Comparison of ENCODE assay signal across 21 cellular contexts in the genomic region with DNA sequence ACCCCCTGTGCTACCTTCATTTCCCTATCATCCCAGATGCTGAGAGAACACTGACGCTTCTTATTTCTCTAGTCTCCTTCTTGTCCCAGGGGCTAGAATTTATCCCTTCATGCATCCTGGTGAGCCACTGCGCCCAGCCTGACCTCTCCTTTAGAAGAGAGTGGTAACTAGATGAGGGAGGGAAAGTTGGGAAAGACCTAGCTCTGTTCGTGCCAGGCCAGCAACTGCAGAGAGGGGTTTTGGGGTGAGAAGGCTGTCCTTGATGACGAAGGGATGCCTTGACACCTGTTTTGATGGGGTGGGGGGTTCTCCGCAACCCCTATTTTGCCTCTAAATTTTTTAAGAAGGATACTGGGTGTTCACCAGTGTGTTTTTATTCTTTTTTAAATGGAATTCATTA. TPM values are rescaled to one million over a fixed set of nuclear protein-coding genes. Genes with fewer than 3 reads are reported as not detected.
DNase-seq lines count a peak whose midpoint lies in the region; ATAC-seq and TF ChIP-seq lines count a peak whose summit lies in the region.
"Had no signal": no experiment of that assay in that cellular context is flagged by ENCODE, and none has a peak within 500 bp of the region (broad histone marks: within the 10 kb centered on the region; RNA-seq: fewer than 3 reads in every experiment).

No MANE protein-coding gene starts in this region.

- H3K27ac Mint-ChIP-seq in GM23338 (no peak overlapping the region), neural progenitor cell (no peak overlapping the region), Caco-2 (ENCODE audit: unreplicated experiment) (no peak overlapping the region)
- no peak overlapping the region for H3K27ac Mint-ChIP-seq in activated T-helper 1 cell treated with anti-CD3 and anti-CD28 coated beads, Interleukin-12 subunit alpha, Interleukin-12 subunit beta, Interleukin-2, Interleukin-4 antibody, amounts not matched to agents 30 ng/mL and 10 ng/mL and 1 ng/mL, durations not matched to agents 14 hours and 24 hours and 36 hours
- H3K27ac Mint-ChIP-seq: activated CD4-positive, alpha-beta memory T cell treated with anti-CD3 and anti-CD28 coated beads, Interleukin-2, amount 10 ng/mL, durations not matched to agents 7 days and 5 days; WTC11 had no signal

- 0 out of 2 replicates have a peak, but pooled peaks cover 3% of the 10 kb centered on the region for H3F3A ChIP-seq in GM23338 (replicated peaks; ENCODE audit: low read depth)
- H3F3A ChIP-seq in neural progenitor cell (ENCODE audit: low read depth): peaks cover 19% of the 10 kb centered on the region

- ATAC-seq in GM23338: no peak
- ATAC-seq: WTC11 had no signal

- H3K79me2 ChIP-seq in GM23338 (replicated peaks; ENCODE audit: insufficient read depth): no peaks in the 10 kb centered on the region
- no peaks in the 10 kb centered on the region for H3K79me2 ChIP-seq in neural progenitor cell (ENCODE audit: low read depth)

- H3K9me3 ChIP-seq in ascending aorta: no peaks in the 10 kb centered on the region
- H3K9me3 ChIP-seq in neural progenitor cell (ENCODE audit: low read depth): no peaks in the 10 kb centered on the region
- H3K9me3 ChIP-seq in subcutaneous abdominal adipose tissue (ENCODE audit: control insufficient read depth in 5 of 5, low read length in 5 of 5): no peaks in the 10 kb centered on the region
- no peaks in the 10 kb centered on the region for H3K9me3 ChIP-seq in Caco-2
- H3K9me3 ChIP-seq: Peyer's patch had no signal

- H3K4me1 ChIP-seq in GM23338 (ENCODE audit: insufficient read depth): 0 out of 2 replicates have a peak, but pooled peaks cover 4% of the 10 kb centered on the region
- peaks cover 4 to 47% of the 10 kb centered on the region in 2 donors for H3K4me1 ChIP-seq in ascending aorta
- peaks cover 24% of the 10 kb centered on the region for H3K4me1 ChIP-seq in neural progenitor cell
- peaks cover 18 to 57% (median 48%) of the 10 kb centered on the region in 5 donors for H3K4me1 ChIP-seq in subcutaneous abdominal adipose tissue (ENCODE audit: control insufficient read depth in 5 of 5, insufficient read depth in 5 of 5, low read length in 5 of 5)
- H3K4me1 ChIP-seq in Caco-2: no peaks in the 10 kb centered on the region
- H3K4me1 ChIP-seq: Peyer's patch had no signal

- no TSS peak for BruUV-seq in Caco-2 (replicated peaks; lab: Mats Ljungman, UMichigan)

- intact Hi-C loops in ascending aorta (cut with DNase I) (loop anchor here (10.0 kb wide), 2 partner anchors 675 to 1415 kb away; a partner anchor contains a TSS), Caco-2 (cut with micrococcal nuclease; ENCODE audit: unreplicated experiment) (no loop called here)
- intact Hi-C loops in activated T-helper 1 cell treated with anti-CD3 and anti-CD28 coated beads, Interleukin-12 subunit alpha, Interleukin-12 subunit beta, Interleukin-2, Interleukin-4 antibody, amounts not matched to agents 30 ng/mL and 10 ng/mL and 1 ng/mL, durations not matched to agents 14 hours and 24 hours and 36 hours (cut with micrococcal nuclease): no loop called here

- H3K9me3 Mint-ChIP-seq in GM23338: no peaks in the 10 kb centered on the region
- no peaks in the 10 kb centered on the region for H3K9me3 Mint-ChIP-seq in neural progenitor cell
- H3K9me3 Mint-ChIP-seq in Caco-2 (ENCODE audit: unreplicated experiment): no peaks in the 10 kb centered on the region
- H3K9me3 Mint-ChIP-seq in activated T-helper 1 cell treated with anti-CD3 and anti-CD28 coated beads, Interleukin-12 subunit alpha, Interleukin-12 subunit beta, Interleukin-2, Interleukin-4 antibody, amounts not matched to agents 30 ng/mL and 10 ng/mL and 1 ng/mL, durations not matched to agents 14 hours and 24 hours and 36 hours: no peaks in the 10 kb centered on the region
- H3K9me3 Mint-ChIP-seq: activated CD4-positive, alpha-beta memory T cell treated with anti-CD3 and anti-CD28 coated beads, Interleukin-2, amount 10 ng/mL, durations not matched to agents 7 days and 5 days; WTC11 had no signal

- peaks cover 16% of the 10 kb centered on the region; the same call in 2 of the 3 replicates for H3K4me1 Mint-ChIP-seq in GM23338
- H3K4me1 Mint-ChIP-seq in neural progenitor cell: peaks cover 38% of the 10 kb centered on the region
- H3K4me1 Mint-ChIP-seq in Caco-2 (ENCODE audit: low read depth, unreplicated experiment): no peaks in the 10 kb centered on the region
- peaks cover 7% of the 10 kb centered on the region for H3K4me1 Mint-ChIP-seq in activated T-helper 1 cell treated with anti-CD3 and anti-CD28 coated beads, Interleukin-12 subunit alpha, Interleukin-12 subunit beta, Interleukin-2, Interleukin-4 antibody, amounts not matched to agents 30 ng/mL and 10 ng/mL and 1 ng/mL, durations not matched to agents 14 hours and 24 hours and 36 hours (ENCODE audit: low read depth)

- no peaks in the 10 kb centered on the region for H3K27me3 ChIP-seq in GM23338 (ENCODE audit: insufficient read depth)
- H3K27me3 ChIP-seq in ascending aorta: no peaks in the 10 kb centered on the region
- H3K27me3 ChIP-seq in neural progenitor cell: no peaks in the 10 kb centered on the region
- H3K27me3 ChIP-seq in subcutaneous abdominal adipose tissue (ENCODE audit: control insufficient read depth in 5 of 5, insufficient read depth in 4 of 5, low read length in 5 of 5): peaks cover 0 to 4% (median 0%) of the 10 kb centered on the region in 5 donors
- H3K27me3 ChIP-seq in Caco-2 (replicated peaks; ENCODE audit: control insufficient read depth, insufficient read depth, low read length): no peaks in the 10 kb centered on the region
- H3K27me3 ChIP-seq: Peyer's patch had no signal

- DNase-seq in GM23338 (ENCODE audit: low spot score) (no peak), ascending aorta (ENCODE audit: low spot score in 2 of 2) (no peak), neural progenitor cell (ENCODE audit: low spot score) (no peak), Caco-2 (no peak)
- no peak for DNase-seq in activated CD4-positive, CD25-positive, alpha-beta regulatory T cell treated with anti-CD3 and anti-CD28 coated beads, Interleukin-2, amount 50 U/mL, for 72 hours
- DNase-seq in activated T-helper 1 cell treated with anti-CD3 and anti-CD28 coated beads, Interleukin-12 subunit alpha, Interleukin-12 subunit beta, Interleukin-2, Interleukin-4 antibody, amounts not matched to agents 30 ng/mL and 10 ng/mL and 1 ng/mL, durations not matched to agents 14 hours and 24 hours and 36 hours (ENCODE audit: low spot score): no peak
- DNase-seq: activated CD4-positive, alpha-beta memory T cell treated with anti-CD3 and anti-CD28 coated beads, Interleukin-2, amount 10 ng/mL, durations not matched to agents 7 days and 5 days; activated naive CD4-positive, alpha-beta T cell treated with Interleukin-2 at 50 U/mL for 16 hours; cerebellar nuclear complex; DMS79 treated with DMSO at 0.1 percent for 48 hours; effector CD4-positive, alpha-beta T cell; GOT3; NCI-H1048; NCI-H2029 treated with DMSO at 0.1 percent for 48 hours; Peyer's patch had no signal

- H2AFZ ChIP-seq in GM23338: peak overlapping the region; percentile 8; the same call in 1 of the 2 replicates
- peak overlapping the region; percentile 70 for H2AFZ ChIP-seq in neural progenitor cell (replicated peaks)

- H3K9ac ChIP-seq in neural progenitor cell (no peak overlapping the region), subcutaneous abdominal adipose tissue (ENCODE audit: low read length in 5 of 5) (peak overlapping the region in 3 of 5 donors; percentile 14 to 72 (median 21))

- H4K20me1 ChIP-seq in GM23338 (replicated peaks; ENCODE audit: insufficient read depth) (no peaks in the 10 kb centered on the region), neural progenitor cell (ENCODE audit: low read depth) (no peaks in the 10 kb centered on the region)

- no peak overlapping the region for H3K4me3 ChIP-seq in GM23338
- H3K4me3 ChIP-seq in ascending aorta: no peak overlapping the region
- H3K4me3 ChIP-seq in neural progenitor cell: no peak overlapping the region
- peak overlapping the region in 1 of 5 donors; percentile 18 for H3K4me3 ChIP-seq in subcutaneous abdominal adipose tissue (ENCODE audit: low read depth in 1 of 5, low read length in 5 of 5)
- H3K4me3 ChIP-seq in Caco-2 (ENCODE audit: low read depth, low read length): no peak overlapping the region
- H3K4me3 ChIP-seq: Peyer's patch had no signal

- no peaks in the 10 kb centered on the region for H3K9me2 ChIP-seq in GM23338 (ENCODE audit: insufficient read depth)

- TF ChIP-seq CTCF in GM23338 (conservative IDR thresholded peaks at IDR 0.05; ENCODE audit: low read depth in 2 of 2) (no peak), ascending aorta (IDR thresholded peaks at IDR 0.05) (no peak), neural progenitor cell (IDR thresholded peaks at IDR 0.05) (no peak), Caco-2 (IDR thresholded peaks at IDR 0.05; ENCODE audit: insufficient read depth in 1 of 2, low read depth in 1 of 2, low read length in 1 of 2, severe bottlenecking in 1 of 2, unreplicated experiment in 1 of 2) (no peak)

- H3K36me3 Mint-ChIP-seq in GM23338 (ENCODE audit: low read depth): no peaks in the 10 kb centered on the region; the same call in 2 of the 3 replicates
- no peaks in the 10 kb centered on the region for H3K36me3 Mint-ChIP-seq in neural progenitor cell
- H3K36me3 Mint-ChIP-seq in Caco-2 (ENCODE audit: insufficient read depth, unreplicated experiment): no peaks in the 10 kb centered on the region
- no peaks in the 10 kb centered on the region for H3K36me3 Mint-ChIP-seq in activated T-helper 1 cell treated with anti-CD3 and anti-CD28 coated beads, Interleukin-12 subunit alpha, Interleukin-12 subunit beta, Interleukin-2, Interleukin-4 antibody, amounts not matched to agents 30 ng/mL and 10 ng/mL and 1 ng/mL, durations not matched to agents 14 hours and 24 hours and 36 hours (ENCODE audit: low read depth)
- H3K36me3 Mint-ChIP-seq: WTC11 had no signal

- H3K4me2 ChIP-seq in GM23338 (no peak overlapping the region), neural progenitor cell (peak overlapping the region; percentile 46)

- CTCF ChIA-PET in Caco-2 (lab: Charles Lee): no interaction called here

- H3K27ac ChIP-seq in GM23338 (ENCODE audit: low read depth): no peak overlapping the region
- peak overlapping the region; percentile 99 for H3K27ac ChIP-seq in ascending aorta
- no peak overlapping the region for H3K27ac ChIP-seq in neural progenitor cell
- peak overlapping the region; percentile 99 for H3K27ac ChIP-seq in subcutaneous abdominal adipose tissue (ENCODE audit: low read depth, low read length)
- H3K27ac ChIP-seq: SK-N-MC had no signal

- POLR2A ChIA-PET in Caco-2 (lab: Charles Lee): no interaction called here

- H3K36me3 ChIP-seq in GM23338 (ENCODE audit: insufficient read depth) (no peaks in the 10 kb centered on the region), ascending aorta (no peaks in the 10 kb centered on the region), neural progenitor cell (no peaks in the 10 kb centered on the region), subcutaneous abdominal adipose tissue (ENCODE audit: control insufficient read depth in 5 of 5, insufficient read depth in 5 of 5, low read length in 5 of 5) (no peaks in the 10 kb centered on the region), Caco-2 (ENCODE audit: control insufficient read depth, insufficient read depth, low read length) (no peaks in the 10 kb centered on the region)
- H3K36me3 ChIP-seq: Peyer's patch had no signal

- no peak overlapping the region for H3K4me3 Mint-ChIP-seq in GM23338
- no peak overlapping the region for H3K4me3 Mint-ChIP-seq in neural progenitor cell
- H3K4me3 Mint-ChIP-seq in Caco-2 (ENCODE audit: unreplicated experiment): no peak overlapping the region
- no peak overlapping the region for H3K4me3 Mint-ChIP-seq in activated T-helper 1 cell treated with anti-CD3 and anti-CD28 coated beads, Interleukin-12 subunit alpha, Interleukin-12 subunit beta, Interleukin-2, Interleukin-4 antibody, amounts not matched to agents 30 ng/mL and 10 ng/mL and 1 ng/mL, durations not matched to agents 14 hours and 24 hours and 36 hours
- H3K4me3 Mint-ChIP-seq: activated CD4-positive, alpha-beta memory T cell treated with anti-CD3 and anti-CD28 coated beads, Interleukin-2, amount 10 ng/mL, durations not matched to agents 7 days and 5 days; WTC11 had no signal

- peaks cover 10% of the 10 kb centered on the region for H3K27me3 Mint-ChIP-seq in GM23338 (ENCODE audit: insufficient read depth, low read depth, poor library complexity)
- peaks cover 2% of the 10 kb centered on the region for H3K27me3 Mint-ChIP-seq in neural progenitor cell (ENCODE audit: insufficient read depth, low read depth)
- H3K27me3 Mint-ChIP-seq in Caco-2 (ENCODE audit: insufficient read depth, unreplicated experiment): no peaks in the 10 kb centered on the region
- H3K27me3 Mint-ChIP-seq in activated T-helper 1 cell treated with anti-CD3 and anti-CD28 coated beads, Interleukin-12 subunit alpha, Interleukin-12 subunit beta, Interleukin-2, Interleukin-4 antibody, amounts not matched to agents 30 ng/mL and 10 ng/mL and 1 ng/mL, durations not matched to agents 14 hours and 24 hours and 36 hours (ENCODE audit: insufficient read depth): peaks cover 26% of the 10 kb centered on the region

RNA-seq across cellular contexts. Expression of a gene that starts 6.9 kb away (rescaled TPM):
- total RNA-seq in GM23338 (2014; rRNA removed; shearing (Covaris generic)): 0.08 and 1.4 TPM in 2 replicates
- 0.17 and 1.5 TPM in 2 replicates for polyA plus RNA-seq in GM23338 (2016; fragmentation: Nextera tagmentation; extraction: Ambion mirVana)
- total RNA-seq in ascending aorta (37.5 TPM), neural progenitor cell (ENCODE audit: low replicate concordance) (0.13 and 0.28 TPM in 2 replicates), Caco-2 (2022) (1.9 and 2.2 TPM in 2 replicates)
- total RNA-seq in activated T-helper 1 cell treated with anti-CD3 and anti-CD28 coated beads, Interleukin-12 subunit alpha, Interleukin-12 subunit beta, Interleukin-2, Interleukin-4 antibody, amounts not matched to agents 30 ng/mL and 10 ng/mL and 1 ng/mL, durations not matched to agents 14 hours and 24 hours and 36 hours: not detected in 2 replicates
- total RNA-seq: activated CD4-positive, alpha-beta memory T cell treated with anti-CD3 and anti-CD28 coated beads, Interleukin-2, amount 10 ng/mL, durations not matched to agents 7 days and 5 days; NCI-H460; temporal lobe had no signal
- polyA plus RNA-seq: neural cell had no signal

RNA-seq across cellular contexts. Expression of a gene that starts 20.2 kb away (rescaled TPM):
- total RNA-seq in GM23338 (2014; rRNA removed; shearing (Covaris generic)): 28.9 and 35.1 TPM in 2 replicates
- polyA plus RNA-seq in GM23338 (2016; fragmentation: Nextera tagmentation; extraction: Ambion mirVana): 8.9 and 9.7 TPM in 2 replicates
- total RNA-seq in ascending aorta: 26.1 TPM
- total RNA-seq in neural progenitor cell (ENCODE audit: low replicate concordance): 29.9 and 39.9 TPM in 2 replicates
- 21.1 and 24.5 TPM in 2 replicates for total RNA-seq in Caco-2 (2022)
- 43.5 and 45.0 TPM in 2 replicates for total RNA-seq in activated T-helper 1 cell treated with anti-CD3 and anti-CD28 coated beads, Interleukin-12 subunit alpha, Interleukin-12 subunit beta, Interleukin-2, Interleukin-4 antibody, amounts not matched to agents 30 ng/mL and 10 ng/mL and 1 ng/mL, durations not matched to agents 14 hours and 24 hours and 36 hours

RNA-seq across cellular contexts. Expression of a gene that starts 31.8 kb away (rescaled TPM):
- 12.4 and 18.0 TPM in 2 replicates for total RNA-seq in GM23338 (2014; rRNA removed; shearing (Covaris generic))
- polyA plus RNA-seq in GM23338 (2016; fragmentation: Nextera tagmentation; extraction: Ambion mirVana): 55.1 and 58.7 TPM in 2 replicates
- 13.8 TPM for total RNA-seq in ascending aorta
- 12.5 and 16.0 TPM in 2 replicates for total RNA-seq in neural progenitor cell (ENCODE audit: low replicate concordance)
- total RNA-seq in Caco-2 (2022): 44.0 and 48.3 TPM in 2 replicates
- total RNA-seq in activated T-helper 1 cell treated with anti-CD3 and anti-CD28 coated beads, Interleukin-12 subunit alpha, Interleukin-12 subunit beta, Interleukin-2, Interleukin-4 antibody, amounts not matched to agents 30 ng/mL and 10 ng/mL and 1 ng/mL, durations not matched to agents 14 hours and 24 hours and 36 hours: 58.9 and 61.2 TPM in 2 replicates

RNA-seq across cellular contexts. Expression of a gene that starts 32.1 kb away (rescaled TPM):
- total RNA-seq in GM23338 (2014; rRNA removed; shearing (Covaris generic)): 96.0 and 115 TPM in 2 replicates
- polyA plus RNA-seq in GM23338 (2016; fragmentation: Nextera tagmentation; extraction: Ambion mirVana): 291 and 313 TPM in 2 replicates
- total RNA-seq in ascending aorta (13.4 TPM), neural progenitor cell (ENCODE audit: low replicate concordance) (166 and 266 TPM in 2 replicates), Caco-2 (2022) (70.9 and 77.6 TPM in 2 replicates)
- 70.7 and 75.1 TPM in 2 replicates for total RNA-seq in activated T-helper 1 cell treated with anti-CD3 and anti-CD28 coated beads, Interleukin-12 subunit alpha, Interleukin-12 subunit beta, Interleukin-2, Interleukin-4 antibody, amounts not matched to agents 30 ng/mL and 10 ng/mL and 1 ng/mL, durations not matched to agents 14 hours and 24 hours and 36 hours

Comparison
In these comparisons a context has a peak if more than half of its experiments do, and no peak if none do; other contexts are left out.
1. H3K27ac ChIP-seq: peak in ascending aorta (2 of 2) and subcutaneous abdominal adipose tissue (single experiment); none in GM23338 (single experiment) and neural progenitor cell (single experiment).
2. RNA of a gene that starts 6.9 kb away (total RNA-seq): 37.5 TPM in ascending aorta (single experiment); 1.9 to 2.2 TPM in Caco-2, 0.08 to 1.4 TPM in GM23338, 0.13 to 0.28 TPM in neural progenitor cell and not detected in activated T-helper 1 cell treated with anti-CD3 and anti-CD28 coated beads, Interleukin-12 subunit alpha, Interleukin-12 subunit beta, Interleukin-2, Interleukin-4 antibody, amounts not matched to agents 30 ng/mL and 10 ng/mL and 1 ng/mL, durations not matched to agents 14 hours and 24 hours and 36 hours; every median in the first group is over 10 times any median in the second.